In the genomic region with DNA sequence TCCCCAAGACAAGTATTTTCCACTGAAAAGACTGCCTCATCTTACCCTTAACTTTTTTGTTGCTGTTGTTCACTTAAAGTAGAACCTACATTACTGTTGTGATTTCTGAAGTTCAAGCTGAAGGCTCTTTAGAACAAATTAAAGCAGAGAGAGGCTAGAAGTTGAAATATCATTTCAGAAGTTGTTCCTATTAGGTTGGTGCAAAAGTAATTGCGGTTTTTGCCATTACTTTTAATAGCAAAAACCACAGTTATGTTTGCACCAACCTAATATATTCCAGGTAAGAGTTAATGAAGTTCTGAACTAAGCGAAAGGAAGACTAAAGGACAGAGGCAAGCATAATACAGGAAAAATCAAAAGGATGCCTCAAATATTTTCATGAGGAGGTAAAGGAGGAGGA, we compare ENCODE assay signal across 2 cellular contexts.
TF ChIP-seq lines count a peak whose summit lies in the region.

No MANE protein-coding gene starts in this region.

TF ChIP-seq in HepG2, 621 proteins besides CTCF, POLR2A, EP300 and RAD21 (continued from another document):
- TF ChIP-seq, protein P1, sequence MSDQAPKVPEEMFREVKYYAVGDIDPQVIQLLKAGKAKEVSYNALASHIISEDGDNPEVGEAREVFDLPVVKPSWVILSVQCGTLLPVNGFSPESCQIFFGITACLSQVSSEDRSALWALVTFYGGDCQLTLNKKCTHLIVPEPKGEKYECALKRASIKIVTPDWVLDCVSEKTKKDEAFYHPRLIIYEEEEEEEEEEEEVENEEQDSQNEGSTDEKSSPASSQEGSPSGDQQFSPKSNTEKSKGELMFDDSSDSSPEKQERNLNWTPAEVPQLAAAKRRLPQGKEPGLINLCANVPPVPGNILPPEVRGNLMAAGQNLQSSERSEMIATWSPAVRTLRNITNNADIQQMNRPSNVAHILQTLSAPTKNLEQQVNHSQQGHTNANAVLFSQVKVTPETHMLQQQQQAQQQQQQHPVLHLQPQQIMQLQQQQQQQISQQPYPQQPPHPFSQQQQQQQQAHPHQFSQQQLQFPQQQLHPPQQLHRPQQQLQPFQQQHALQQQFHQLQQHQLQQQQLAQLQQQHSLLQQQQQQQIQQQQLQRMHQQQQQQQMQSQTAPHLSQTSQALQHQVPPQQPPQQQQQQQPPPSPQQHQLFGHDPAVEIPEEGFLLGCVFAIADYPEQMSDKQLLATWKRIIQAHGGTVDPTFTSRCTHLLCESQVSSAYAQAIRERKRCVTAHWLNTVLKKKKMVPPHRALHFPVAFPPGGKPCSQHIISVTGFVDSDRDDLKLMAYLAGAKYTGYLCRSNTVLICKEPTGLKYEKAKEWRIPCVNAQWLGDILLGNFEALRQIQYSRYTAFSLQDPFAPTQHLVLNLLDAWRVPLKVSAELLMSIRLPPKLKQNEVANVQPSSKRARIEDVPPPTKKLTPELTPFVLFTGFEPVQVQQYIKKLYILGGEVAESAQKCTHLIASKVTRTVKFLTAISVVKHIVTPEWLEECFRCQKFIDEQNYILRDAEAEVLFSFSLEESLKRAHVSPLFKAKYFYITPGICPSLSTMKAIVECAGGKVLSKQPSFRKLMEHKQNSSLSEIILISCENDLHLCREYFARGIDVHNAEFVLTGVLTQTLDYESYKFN (CRISPR knock-in tag; conservative IDR thresholded peaks at IDR 0.05): no peak
- no peak for TF ChIP-seq ZNF713 (CRISPR knock-in tag; IDR thresholded peaks at IDR 0.05)
- TF ChIP-seq, protein P2, sequence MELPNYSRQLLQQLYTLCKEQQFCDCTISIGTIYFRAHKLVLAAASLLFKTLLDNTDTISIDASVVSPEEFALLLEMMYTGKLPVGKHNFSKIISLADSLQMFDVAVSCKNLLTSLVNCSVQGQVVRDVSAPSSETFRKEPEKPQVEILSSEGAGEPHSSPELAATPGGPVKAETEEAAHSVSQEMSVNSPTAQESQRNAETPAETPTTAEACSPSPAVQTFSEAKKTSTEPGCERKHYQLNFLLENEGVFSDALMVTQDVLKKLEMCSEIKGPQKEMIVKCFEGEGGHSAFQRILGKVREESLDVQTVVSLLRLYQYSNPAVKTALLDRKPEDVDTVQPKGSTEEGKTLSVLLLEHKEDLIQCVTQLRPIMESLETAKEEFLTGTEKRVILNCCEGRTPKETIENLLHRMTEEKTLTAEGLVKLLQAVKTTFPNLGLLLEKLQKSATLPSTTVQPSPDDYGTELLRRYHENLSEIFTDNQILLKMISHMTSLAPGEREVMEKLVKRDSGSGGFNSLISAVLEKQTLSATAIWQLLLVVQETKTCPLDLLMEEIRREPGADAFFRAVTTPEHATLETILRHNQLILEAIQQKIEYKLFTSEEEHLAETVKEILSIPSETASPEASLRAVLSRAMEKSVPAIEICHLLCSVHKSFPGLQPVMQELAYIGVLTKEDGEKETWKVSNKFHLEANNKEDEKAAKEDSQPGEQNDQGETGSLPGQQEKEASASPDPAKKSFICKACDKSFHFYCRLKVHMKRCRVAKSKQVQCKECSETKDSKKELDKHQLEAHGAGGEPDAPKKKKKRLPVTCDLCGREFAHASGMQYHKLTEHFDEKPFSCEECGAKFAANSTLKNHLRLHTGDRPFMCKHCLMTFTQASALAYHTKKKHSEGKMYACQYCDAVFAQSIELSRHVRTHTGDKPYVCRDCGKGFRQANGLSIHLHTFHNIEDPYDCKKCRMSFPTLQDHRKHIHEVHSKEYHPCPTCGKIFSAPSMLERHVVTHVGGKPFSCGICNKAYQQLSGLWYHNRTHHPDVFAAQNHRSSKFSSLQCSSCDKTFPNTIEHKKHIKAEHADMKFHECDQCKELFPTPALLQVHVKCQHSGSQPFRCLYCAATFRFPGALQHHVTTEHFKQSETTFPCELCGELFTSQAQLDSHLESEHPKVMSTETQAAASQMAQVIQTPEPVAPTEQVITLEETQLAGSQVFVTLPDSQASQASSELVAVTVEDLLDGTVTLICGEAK (IDR thresholded peaks at IDR 0.05): peak; percentile 90
- TF ChIP-seq, protein P2 (CRISPR knock-in tag; IDR thresholded peaks at IDR 0.05): no peak
- TF ChIP-seq ZNF644 (CRISPR knock-in tag; IDR thresholded peaks at IDR 0.05; ENCODE audit: low read depth): no peak

TF ChIP-seq in H1, 55 proteins besides CTCF, POLR2A, EP300 and RAD21 (continued from another document):
- TF ChIP-seq, protein P3, sequence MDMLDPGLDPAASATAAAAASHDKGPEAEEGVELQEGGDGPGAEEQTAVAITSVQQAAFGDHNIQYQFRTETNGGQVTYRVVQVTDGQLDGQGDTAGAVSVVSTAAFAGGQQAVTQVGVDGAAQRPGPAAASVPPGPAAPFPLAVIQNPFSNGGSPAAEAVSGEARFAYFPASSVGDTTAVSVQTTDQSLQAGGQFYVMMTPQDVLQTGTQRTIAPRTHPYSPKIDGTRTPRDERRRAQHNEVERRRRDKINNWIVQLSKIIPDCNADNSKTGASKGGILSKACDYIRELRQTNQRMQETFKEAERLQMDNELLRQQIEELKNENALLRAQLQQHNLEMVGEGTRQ (IDR thresholded peaks at IDR 0.05; ENCODE audit: low read length): no peak
- TF ChIP-seq TCF12 (IDR thresholded peaks at IDR 0.05; ENCODE audit: low read depth, low read length): no peak
- TF ChIP-seq KDM1A (IDR thresholded peaks at IDR 0.05; ENCODE audit: borderline replicate concordance, low read length): no peak
- TF ChIP-seq SP1 (IDR thresholded peaks at IDR 0.05; ENCODE audit: low read depth, low read length): no peak
TF ChIP-seq in H1: peak in this region for 0.
